8 cellular contexts compared by ENCODE assay signal in genomic region chr13:110913322-110913721, GRCh38. TPM values are rescaled to one million over a fixed set of nuclear protein-coding genes. Genes with fewer than 3 reads are reported as not detected.
DNase-seq lines count a peak whose midpoint lies in the region; ATAC-seq, FAIRE-seq and TF ChIP-seq lines count a peak whose summit lies in the region.

No MANE protein-coding gene starts in this region.

- FAIRE-seq in HepG2 (lab: Jason Lieb, UNC), result no peak

- H3K9me3 ChIP-seq in HUES6 (ENCODE audit: control insufficient read depth, insufficient read depth, low read depth, low read length) (no peaks in the 10 kb centered on the region), adrenal gland (replicated peaks in 1 of 3) (no peaks in the 10 kb centered on the region), HepG2 (ENCODE audit: low read length) (no peaks in the 10 kb centered on the region), upper lobe of right lung (no peaks in the 10 kb centered on the region)

- TF ChIP-seq CTCF in BJ (IDR thresholded peaks at IDR 0.05; ENCODE audit: insufficient read depth, low read depth, low read length) (no peak), adrenal gland (IDR thresholded peaks at IDR 0.05) (no peak), HepG2 (CRISPR knock-in tag; IDR thresholded peaks at IDR 0.05) (no peak), upper lobe of right lung (IDR thresholded peaks at IDR 0.05) (no peak)

- peaks cover 32% of the 10 kb centered on the region for H3K4me1 ChIP-seq in HUES6 (ENCODE audit: control insufficient read depth, insufficient read depth, low read length)
- peaks cover 19 to 59% of the 10 kb centered on the region in 2 donors for H3K4me1 ChIP-seq in adrenal gland (replicated peaks in 1 of 2)
- H3K4me1 ChIP-seq in HepG2 (ENCODE audit: insufficient read depth, low read length), result peaks cover 55% of the 10 kb centered on the region
- peaks cover 58% of the 10 kb centered on the region for H3K4me1 ChIP-seq in upper lobe of right lung

- H3K4me2 ChIP-seq in HepG2 (ENCODE audit: low read depth, low read length), result peak overlapping the region; percentile 93

- no peak for TF ChIP-seq RAD21 in HepG2 (CRISPR knock-in tag; IDR thresholded peaks at IDR 0.05)

- no peak for DNase-seq in BJ (ENCODE audit: low read depth)
- no peak for DNase-seq in adrenal gland
- DNase-seq in HepG2 (ENCODE audit: low spot score), result peak; percentile 28
- no peak for DNase-seq in upper lobe of right lung
- no peak for DNase-seq in stimulated activated CD4-positive, alpha-beta T cell treated with anti-CD3 and anti-CD28 coated beads, Interleukin-1b, Interleukin-23, amount 100 ng/mL, for 48 hours

- H4K20me1 ChIP-seq in HepG2 (ENCODE audit: insufficient read depth, low read length), result peaks cover 57% of the 10 kb centered on the region

- H3K36me3 ChIP-seq in BJ (ENCODE audit: control insufficient read depth, insufficient read depth, low read length) (peaks cover 7% of the 10 kb centered on the region; the same call in 1 of the 2 replicates), HUES6 (ENCODE audit: control insufficient read depth, insufficient read depth, low read length) (peaks cover 25% of the 10 kb centered on the region), adrenal gland (replicated peaks in 1 of 2) (peaks cover 0 to 18% of the 10 kb centered on the region in 2 donors), HepG2 (replicated peaks in 1 of 2; ENCODE audit: control insufficient read depth in 1 of 2, insufficient read depth in 2 of 2, low read length in 2 of 2) (peaks cover 7 to 20% of the 10 kb centered on the region in 2 experiments), upper lobe of right lung (peaks cover 23% of the 10 kb centered on the region)

- 5 to 7% (median 6%) methylated on average over 8 of the region's 8 CpGs for WGBS in adrenal gland, 4 donors
- WGBS in HepG2 (ENCODE audit: low lambda C conversion rate), result 0% methylated on average over 8 of the region's 8 CpGs

- intact Hi-C loops in adrenal gland (cut with DNase I) (loop anchor here in 1 of 2 donors (10.0 kb wide), 2 partner anchors 199 to 301 kb away; partner anchors contain the start of gene ING1), HepG2 (cut with micrococcal nuclease; ENCODE audit: unreplicated experiment) (no loop called here), upper lobe of right lung (cut with DNase I) (no loop called here)

- ATAC-seq in HepG2 (no peak), upper lobe of right lung (no peak), GM18868 (IDR thresholded peaks at IDR 0.05; ENCODE audit: unreplicated experiment) (no peak), GM19351 (IDR thresholded peaks at IDR 0.05; ENCODE audit: unreplicated experiment) (no peak)

- in situ Hi-C loops in HepG2 (cut with HindIII; ENCODE audit: extremely low pct_ligation_motif_present, low pct_unique_long_range_greater_than_20kb), result loop anchor here (10.0 kb wide), 1 partner anchor 209 kb away; the partner anchor contains the start of gene CARS2

- BruUV-seq in HepG2 (replicated peaks; lab: Mats Ljungman, UMichigan), result TSS peak; percentile 42

- POLR2A ChIA-PET in BJ (lab: Charles Lee), result interaction anchor here (0.7 kb wide), 1 partner anchor 43 kb away, joined by 4 read pairs; no protein-coding TSS in a partner anchor
- POLR2A ChIA-PET in HepG2 (lab: Yijun Ruan, JAX), result interaction anchor here (1.0 to 2.6 kb wide), 4 partner anchors 43 to 298 kb away, joined by 4 to 11 read pairs (median 8); partner anchors contain the start of gene NAXD

- no peak for TF ChIP-seq POLR2A in adrenal gland (IDR thresholded peaks at IDR 0.05)
- TF ChIP-seq POLR2A in HepG2 (IDR thresholded peaks at IDR 0.05; ENCODE audit: insufficient read depth in 1 of 2, low read depth in 2 of 2, low read length in 2 of 2), result 0 out of 4 replicates have a peak, but pooled peaks of 1 of the 2 experiments have one; percentile 2

- TF ChIP-seq EP300 in HepG2 (IDR thresholded peaks at IDR 0.05; ENCODE audit: low read depth in 2 of 2, low read length in 2 of 2) (no peak), HepG2 (CRISPR knock-in tag; IDR thresholded peaks at IDR 0.05; ENCODE audit: borderline replicate concordance) (no peak)

- H3K9ac ChIP-seq in HUES6 (ENCODE audit: low read length), result peak overlapping the region; percentile 98
- H3K9ac ChIP-seq in HepG2 (ENCODE audit: insufficient read depth, low read depth, low read length), result peak overlapping the region; percentile 100

- H3K27ac ChIP-seq in HUES6 (ENCODE audit: low read depth, low read length) (peak overlapping the region; percentile 99; the same call in 1 of the 2 replicates), adrenal gland (peak overlapping the region in 4 of 5 donors; percentile 88 to 99 (median 97)), HepG2 (ENCODE audit: extremely low read length, insufficient read depth, low read length) (peak overlapping the region; percentile 100), upper lobe of right lung (peak overlapping the region; percentile 98)

- H3K27me3 ChIP-seq in BJ (ENCODE audit: control insufficient read depth, insufficient read depth, low read length) (no peaks in the 10 kb centered on the region), HUES6 (ENCODE audit: control insufficient read depth, insufficient read depth, low read length) (no peaks in the 10 kb centered on the region), adrenal gland (no peaks in the 10 kb centered on the region), HepG2 (ENCODE audit: control insufficient read depth in 1 of 2, insufficient read depth in 2 of 2, low read length in 2 of 2) (no peaks in the 10 kb centered on the region; a peak in 1 of 5 replicates), upper lobe of right lung (no peaks in the 10 kb centered on the region)

- H2AFZ ChIP-seq in HepG2 (ENCODE audit: low read length), result no peak overlapping the region

- H3K4me3 ChIP-seq in BJ (ENCODE audit: low read depth, low read length) (peak overlapping the region; percentile 97), HUES6 (ENCODE audit: low read depth, low read length) (peak overlapping the region; percentile 97), adrenal gland (peak overlapping the region in 2 of 4 donors; percentile 87 to 89), HepG2 (replicated peaks in 1 of 3; ENCODE audit: insufficient read depth in 1 of 3, low read depth in 2 of 3, low read length in 3 of 3) (peak overlapping the region; percentile 96 to 100 (median 99)), upper lobe of right lung (peak overlapping the region; percentile 95)

- peaks cover 58% of the 10 kb centered on the region for H3K79me2 ChIP-seq in HepG2 (ENCODE audit: insufficient read depth, low read length)

- CTCF ChIA-PET in BJ (lab: Yijun Ruan, JAX) (interaction anchor here (0.8 to 2.5 kb wide), 7 partner anchors 12 to 273 kb away, joined by 3 to 18 read pairs (median 4); no protein-coding TSS in a partner anchor), HepG2 (lab: Yijun Ruan, JAX; ENCODE audit: low intra/inter-chr PET ratio, low total read pairs) (no interaction called here)

TF ChIP-seq in HepG2, 621 proteins besides CTCF, POLR2A, EP300 and RAD21 (continues in another document):
- TF ChIP-seq ZNF564 (CRISPR knock-in tag; IDR thresholded peaks at IDR 0.05), result no peak
- TF ChIP-seq ZNF331 (CRISPR knock-in tag; IDR thresholded peaks at IDR 0.05), result no peak
- TF ChIP-seq SKI (IDR thresholded peaks at IDR 0.05; ENCODE audit: partially characterized antibody), result no peak
- no peak for TF ChIP-seq PHB2 (IDR thresholded peaks at IDR 0.05; ENCODE audit: partially characterized antibody)
- no peak for TF ChIP-seq ISL2 (CRISPR knock-in tag; IDR thresholded peaks at IDR 0.05)
- TF ChIP-seq LBX2 (CRISPR knock-in tag; IDR thresholded peaks at IDR 0.05; ENCODE audit: borderline replicate concordance), result no peak
- TF ChIP-seq TFAP4 (IDR thresholded peaks at IDR 0.05; ENCODE audit: borderline replicate concordance, low read depth), result peak; percentile 13; the same call in 1 of the 2 replicates

RNA-seq across cellular contexts. Expression of gene ANKRD10, which starts 1.5 kb away (rescaled TPM):
- polyA plus RNA-seq in BJ (2011; rRNA removed) (43.5 and 54.4 TPM in 2 replicates), adrenal gland (100 to 1,000 TPM in 2 of 3 donors, 10 to 100 TPM in 1; 36.5 to 139 (median 116) TPM), HepG2 (2011; rRNA removed) (102 and 115 TPM in 2 replicates)
- polyA minus RNA-seq in BJ (2011; rRNA and poly(A)+ RNA removed), result 78.1 and 78.8 TPM in 2 replicates
- total RNA-seq in adrenal gland (100 to 1,000 TPM in 3 of 8 donors, 10 to 100 TPM in 5; 50.1 to 126 (median 91.6) TPM), HepG2 (2016; rRNA removed; fragmentation: Illumina TruSeq; extraction: Trizol) (59.6 and 108 TPM in 2 replicates), upper lobe of right lung (134 TPM)
- 10.2 and 11.9 TPM in 2 replicates for total RNA-seq in HepG2 (2016; cell fraction: cytosol; rRNA removed; fragmentation: Illumina TruSeq; extraction: Trizol; ENCODE audit: low read depth)
- 59.3 and 98.0 TPM in 2 replicates for total RNA-seq in HepG2 (2016; cell fraction: insoluble cytoplasmic fraction; rRNA removed; fragmentation: Illumina TruSeq; extraction: Trizol)
- 24.2 and 38.1 TPM in 2 replicates for total RNA-seq in HepG2 (2016; cell fraction: membrane; rRNA removed; fragmentation: Illumina TruSeq; extraction: Trizol)
- total RNA-seq in HepG2 (2016; cell fraction: nucleus; rRNA removed; fragmentation: Illumina TruSeq; extraction: Trizol), result 241 and 262 TPM in 2 replicates
- 39.3 and 39.6 TPM in 2 replicates for polyA plus RNA-seq in HepG2 (2011; cell fraction: cytosol; rRNA removed)
- 243 and 276 TPM in 2 replicates for polyA plus RNA-seq in HepG2 (2011; cell fraction: nucleus; rRNA removed)
- 63.9 and 67.7 TPM in 2 replicates for polyA plus RNA-seq in HepG2 (2012)
- polyA plus RNA-seq in HepG2 (2016; cell fraction: cytosol; fragmentation: Illumina TruSeq; extraction: Trizol; ENCODE audit: low read depth), result 5.5 and 5.7 TPM in 2 replicates
- polyA plus RNA-seq in HepG2 (2016; cell fraction: insoluble cytoplasmic fraction; fragmentation: Illumina TruSeq; extraction: Trizol; ENCODE audit: low read depth), result 41.1 and 41.5 TPM in 2 replicates
- polyA plus RNA-seq in HepG2 (2016; cell fraction: membrane; fragmentation: Illumina TruSeq; extraction: Trizol; ENCODE audit: low read depth), result 14.4 and 23.2 TPM in 2 replicates
- 283 and 324 TPM in 2 replicates for polyA plus RNA-seq in HepG2 (2016; cell fraction: nucleus; fragmentation: Illumina TruSeq; extraction: Trizol; ENCODE audit: insufficient read depth, low read depth)
- polyA minus RNA-seq in HepG2 (2011; rRNA and poly(A)+ RNA removed; ENCODE audit: low replicate concordance), result 88.1 and 160 TPM in 2 replicates
- 46.2 and 49.6 TPM in 2 replicates for polyA minus RNA-seq in HepG2 (2011; cell fraction: cytosol; rRNA and poly(A)+ RNA removed)
- 521 and 529 TPM in 2 replicates for polyA minus RNA-seq in HepG2 (2011; cell fraction: nucleus; rRNA and poly(A)+ RNA removed)
